Comparison of ENCODE assay signal across 18 cellular contexts in genomic region chr6:32402812-32403211, GRCh38. TPM values are rescaled to one million over a fixed set of nuclear protein-coding genes. Genes with fewer than 3 reads are reported as not detected.
DNase-seq lines count a peak whose midpoint lies in the region; ATAC-seq and TF ChIP-seq lines count a peak whose summit lies in the region.
"Had no signal": no experiment of that assay in that cellular context is flagged by ENCODE, and none has a peak within 500 bp of the region (broad histone marks: within the 10 kb centered on the region; RNA-seq: fewer than 3 reads in every experiment).

No MANE protein-coding gene starts in this region.

- no peak overlapping the region for H3K27ac ChIP-seq in endodermal cell (ENCODE audit: low read depth, low read length)
- H3K27ac ChIP-seq: 22Rv1; BLaER1 treated with 17β-estradiol and CSF1 and Interleukin-3, amounts not matched to agents 10 nM and 100 nM had no signal

- WGBS in endodermal cell (ENCODE audit: insufficient coverage in 1 of 2, insufficient read length in 1 of 2), 2 experiments: 81 to 82% methylated on average over 6 to 8 of the region's 8 CpGs

- ATAC-seq in HG02870 (IDR thresholded peaks at IDR 0.05; ENCODE audit: unreplicated experiment): no peak
- no peak for ATAC-seq in HG02798 (IDR thresholded peaks at IDR 0.05; ENCODE audit: poor library complexity, unreplicated experiment)

- H3K27ac Mint-ChIP-seq in activated CD4-positive, alpha-beta T cell treated with anti-CD3 and anti-CD28 coated beads, Interleukin-2, amount 10 ng/mL, durations not matched to agents 24 days and 14 days: no peak overlapping the region
- H3K27ac Mint-ChIP-seq in endodermal cell (no peak overlapping the region), progenitor cell of endocrine pancreas (no peak overlapping the region)
- H3K27ac Mint-ChIP-seq: CD4-positive, CD25-positive, alpha-beta regulatory T cell; HFFc6 had no signal

- no peaks in the 10 kb centered on the region for H3K4me1 ChIP-seq in endodermal cell (ENCODE audit: control insufficient read depth, insufficient read depth, low read length)
- H3K4me1 ChIP-seq: HAP-1 had no signal

- no peaks in the 10 kb centered on the region for H3K9me3 Mint-ChIP-seq in activated CD4-positive, alpha-beta T cell treated with anti-CD3 and anti-CD28 coated beads, Interleukin-2, amount 10 ng/mL, durations not matched to agents 24 days and 14 days
- peaks cover 3% of the 10 kb centered on the region for H3K9me3 Mint-ChIP-seq in endodermal cell
- H3K9me3 Mint-ChIP-seq in progenitor cell of endocrine pancreas (ENCODE audit: low read depth): no peaks in the 10 kb centered on the region
- H3K9me3 Mint-ChIP-seq: CD4-positive, CD25-positive, alpha-beta regulatory T cell; HFFc6 had no signal

- no peaks in the 10 kb centered on the region for H3K4me1 Mint-ChIP-seq in activated CD4-positive, alpha-beta T cell treated with anti-CD3 and anti-CD28 coated beads, Interleukin-2, amount 10 ng/mL, durations not matched to agents 24 days and 14 days
- H3K4me1 Mint-ChIP-seq in endodermal cell (no peaks in the 10 kb centered on the region), progenitor cell of endocrine pancreas (ENCODE audit: low read depth) (no peaks in the 10 kb centered on the region)

- H3K4me3 Mint-ChIP-seq in activated CD4-positive, alpha-beta T cell treated with anti-CD3 and anti-CD28 coated beads, Interleukin-2, amount 10 ng/mL, durations not matched to agents 24 days and 14 days: no peak overlapping the region
- no peak overlapping the region for H3K4me3 Mint-ChIP-seq in endodermal cell
- H3K4me3 Mint-ChIP-seq in progenitor cell of endocrine pancreas (ENCODE audit: low read depth): no peak overlapping the region
- H3K4me3 Mint-ChIP-seq: CD4-positive, CD25-positive, alpha-beta regulatory T cell; HFFc6 had no signal

- H3K4me3 ChIP-seq in endodermal cell (ENCODE audit: low read length): no peak overlapping the region
- H3K4me3 ChIP-seq: BLaER1 treated with 17β-estradiol and CSF1 and Interleukin-3, amounts not matched to agents 10 nM and 100 nM; HAP-1 had no signal

- DNase-seq in activated CD4-positive, alpha-beta T cell treated with anti-CD3 and anti-CD28 coated beads, Interleukin-2, amount 10 ng/mL, durations not matched to agents 24 days and 14 days: peak; percentile 42
- no peak for DNase-seq in activated CD4-positive, alpha-beta T cell treated with anti-CD3 and anti-CD28 coated beads for 1 hour
- DNase-seq in SK-N-DZ (ENCODE audit: low spot score) (peak; percentile 35), endodermal cell (peak; percentile 50), progenitor cell of endocrine pancreas (ENCODE audit: low spot score, unreplicated experiment) (no peak), NCI-H1048 (lab: John Stamatoyannopoulos, UW) (no peak)
- DNase-seq: AML-193; CD4-positive, CD25-positive, alpha-beta regulatory T cell; DMS53; GF-D8; HFFc6; IMR-90 had no signal

- TF ChIP-seq CTCF in endodermal cell (conservative IDR thresholded peaks at IDR 0.05) (peak; percentile 58), progenitor cell of endocrine pancreas (IDR thresholded peaks at IDR 0.05; ENCODE audit: unreplicated experiment) (peak; percentile 12)

- no peaks in the 10 kb centered on the region for H3K36me3 ChIP-seq in endodermal cell (ENCODE audit: control insufficient read depth, insufficient read depth, low read length)
- H3K36me3 ChIP-seq: BLaER1 treated with 17β-estradiol and CSF1 and Interleukin-3, amounts not matched to agents 10 nM and 100 nM; HAP-1 had no signal

- H3K27me3 ChIP-seq in endodermal cell (ENCODE audit: control insufficient read depth, insufficient read depth, low read length, poor library complexity, severe bottlenecking): peaks cover 5% of the 10 kb centered on the region
- H3K27me3 ChIP-seq: BLaER1 treated with 17β-estradiol and CSF1 and Interleukin-3, amounts not matched to agents 10 nM and 100 nM had no signal

- peaks cover 42% of the 10 kb centered on the region for H3K27me3 Mint-ChIP-seq in activated CD4-positive, alpha-beta T cell treated with anti-CD3 and anti-CD28 coated beads, Interleukin-2, amount 10 ng/mL, durations not matched to agents 24 days and 14 days
- H3K27me3 Mint-ChIP-seq in endodermal cell (ENCODE audit: insufficient read depth) (peaks cover 15% of the 10 kb centered on the region), progenitor cell of endocrine pancreas (peaks cover 35% of the 10 kb centered on the region)

- H3K36me3 Mint-ChIP-seq in activated CD4-positive, alpha-beta T cell treated with anti-CD3 and anti-CD28 coated beads, Interleukin-2, amount 10 ng/mL, durations not matched to agents 24 days and 14 days (ENCODE audit: low read depth): no peaks in the 10 kb centered on the region
- H3K36me3 Mint-ChIP-seq in endodermal cell (ENCODE audit: low read depth): no peaks in the 10 kb centered on the region
- H3K36me3 Mint-ChIP-seq in progenitor cell of endocrine pancreas (ENCODE audit: insufficient read depth): no peaks in the 10 kb centered on the region
- H3K36me3 Mint-ChIP-seq: CD4-positive, CD25-positive, alpha-beta regulatory T cell had no signal

- no peaks in the 10 kb centered on the region for H3K9me3 ChIP-seq in endodermal cell (ENCODE audit: control insufficient read depth, low read length)
- H3K9me3 ChIP-seq: BLaER1 treated with 17β-estradiol and CSF1 and Interleukin-3, amounts not matched to agents 10 nM and 100 nM; HAP-1 had no signal

- no peak overlapping the region for H3K9ac ChIP-seq in endodermal cell (ENCODE audit: extremely low read depth, low read length, poor library complexity, severe bottlenecking)
- H3K9ac ChIP-seq: BLaER1 treated with 17β-estradiol and CSF1 and Interleukin-3, amounts not matched to agents 10 nM and 100 nM had no signal

- intact Hi-C loops in activated CD4-positive, alpha-beta T cell treated with anti-CD3 and anti-CD28 coated beads, Interleukin-2, amount 10 ng/mL, durations not matched to agents 24 days and 14 days (cut with micrococcal nuclease): no loop called here

RNA-seq across cellular contexts. Expression of gene BTNL2, which starts 4.2 kb away (rescaled TPM):
- not detected in 2 replicates for total RNA-seq in activated CD4-positive, alpha-beta T cell treated with anti-CD3 and anti-CD28 coated beads, Interleukin-2, amount 10 ng/mL, durations not matched to agents 24 days and 14 days
- not detected in 2 replicates for polyA plus RNA-seq in SK-N-DZ (2014; cell fraction: cytosol; rRNA removed)
- polyA plus RNA-seq in SK-N-DZ (2014; cell fraction: nucleus; rRNA removed): not detected in 2 replicates
- total RNA-seq in endodermal cell: not detected
- not detected for polyA plus RNA-seq in endodermal cell (2013, experiment 1 of 2)
- not detected for polyA plus RNA-seq in endodermal cell (2013, experiment 2 of 2)
- not detected in 2 replicates for total RNA-seq in progenitor cell of endocrine pancreas
- total RNA-seq: A673; CD4-positive, CD25-positive, alpha-beta regulatory T cell; HFFc6; IMR-90 had no signal
- polyA plus RNA-seq: CD4-positive, CD25-positive, alpha-beta regulatory T cell; IMR-90 had no signal

RNA-seq across cellular contexts. Expression of gene TSBP1, which starts 31.1 kb away (rescaled TPM):
- total RNA-seq in activated CD4-positive, alpha-beta T cell treated with anti-CD3 and anti-CD28 coated beads, Interleukin-2, amount 10 ng/mL, durations not matched to agents 24 days and 14 days: not detected in 2 replicates
- not detected in 2 replicates for polyA plus RNA-seq in SK-N-DZ (2014; cell fraction: cytosol; rRNA removed)
- polyA plus RNA-seq in SK-N-DZ (2014; cell fraction: nucleus; rRNA removed): not detected in 2 replicates
- total RNA-seq in endodermal cell (not detected), progenitor cell of endocrine pancreas (not detected in 2 replicates)
- not detected for polyA plus RNA-seq in endodermal cell (2013, experiment 1 of 2)
- polyA plus RNA-seq in endodermal cell (2013, experiment 2 of 2): not detected
- total RNA-seq: A673; CD4-positive, CD25-positive, alpha-beta regulatory T cell; HFFc6; IMR-90 had no signal
- polyA plus RNA-seq: CD4-positive, CD25-positive, alpha-beta regulatory T cell; IMR-90 had no signal

RNA-seq across cellular contexts. Expression of gene HLA-DRA, which starts 36.9 kb away (rescaled TPM):
- total RNA-seq in activated CD4-positive, alpha-beta T cell treated with anti-CD3 and anti-CD28 coated beads, Interleukin-2, amount 10 ng/mL, durations not matched to agents 24 days and 14 days: 12.9 and 14.0 TPM in 2 replicates
- not detected in 2 replicates for polyA plus RNA-seq in SK-N-DZ (2014; cell fraction: cytosol; rRNA removed)
- not detected in 2 replicates for polyA plus RNA-seq in SK-N-DZ (2014; cell fraction: nucleus; rRNA removed)
- total RNA-seq in endodermal cell: under 1 TPM in 1 of 2 donors, not detected in 1; 0.27 TPM
- 0.18 TPM for polyA plus RNA-seq in endodermal cell (2013, experiment 1 of 2)
- polyA plus RNA-seq in endodermal cell (2013, experiment 2 of 2): not detected
- total RNA-seq in progenitor cell of endocrine pancreas: not detected in 2 replicates
- total RNA-seq: A673, HFFc6, IMR-90 had no signal
- polyA plus RNA-seq: IMR-90 had no signal

Comparison
In these comparisons a context has a peak if more than half of its experiments do, and no peak if none do; other contexts are left out.
1. DNase-seq: peak in activated CD4-positive, alpha-beta T cell treated with anti-CD3 and anti-CD28 coated beads, Interleukin-2, amount 10 ng/mL, durations not matched to agents 24 days and 14 days (single experiment), SK-N-DZ (single experiment) and endodermal cell (single experiment); none in activated CD4-positive, alpha-beta T cell treated with anti-CD3 and anti-CD28 coated beads for 1 hour (single experiment), progenitor cell of endocrine pancreas (single experiment) and NCI-H1048 (single experiment).
2. RNA of gene HLA-DRA, which starts 36.9 kb away (total RNA-seq): 12.9 to 14.0 TPM in activated CD4-positive, alpha-beta T cell treated with anti-CD3 and anti-CD28 coated beads, Interleukin-2, amount 10 ng/mL, durations not matched to agents 24 days and 14 days; 0.27 TPM in endodermal cell and not detected in progenitor cell of endocrine pancreas; every median in the first group is over 10 times any median in the second.